ENCODE assay signal across 8 cellular contexts in genomic region chr11:57321996-57322880, GRCh38. TPM values are rescaled to one million over a fixed set of nuclear protein-coding genes. Genes with fewer than 3 reads are reported as not detected.
A peak's percentile ranks its signal among the peaks of the same experiment; 100 is the strongest.
DNase-seq lines count a peak whose midpoint lies in the region; ATAC-seq and TF ChIP-seq lines count a peak whose summit lies in the region.

No MANE protein-coding gene starts in this region.

- POLR2A ChIA-PET in activated CD4-positive, alpha-beta T cell treated with anti-CD3 and anti-CD28 coated beads for 36 hours (lab: Charles Lee): no interaction called here

- no peaks in the 10 kb centered on the region for H3K27me3 Mint-ChIP-seq in activated CD4-positive, alpha-beta T cell treated with anti-CD3 and anti-CD28 coated beads for 36 hours
- H3K27me3 Mint-ChIP-seq in CD14-positive monocyte (ENCODE audit: low read depth in 3 of 3): peaks cover 0 to 5% (median 1%) of the 10 kb centered on the region in 3 donors

- no peak for ATAC-seq in activated CD4-positive, alpha-beta T cell treated with anti-CD3 and anti-CD28 coated beads for 36 hours
- no peak for ATAC-seq in HG03196 (IDR thresholded peaks at IDR 0.05; ENCODE audit: unreplicated experiment)

- H3K4me1 Mint-ChIP-seq in activated CD4-positive, alpha-beta T cell treated with anti-CD3 and anti-CD28 coated beads for 36 hours: peaks cover 44% of the 10 kb centered on the region
- H3K4me1 Mint-ChIP-seq in CD14-positive monocyte: peaks cover 24% of the 10 kb centered on the region

- no peak overlapping the region for H3K4me3 Mint-ChIP-seq in activated CD4-positive, alpha-beta T cell treated with anti-CD3 and anti-CD28 coated beads for 36 hours
- peak overlapping the region in 1 of 2 donors; percentile 27 for H3K4me3 Mint-ChIP-seq in CD14-positive monocyte

- CTCF ChIA-PET in activated CD4-positive, alpha-beta T cell treated with anti-CD3 and anti-CD28 coated beads for 36 hours (lab: Charles Lee): interaction anchor here (0.6 to 2.1 kb wide), 6 partner anchors 24 to 169 kb away, joined by 3 to 5 read pairs (median 4); no protein-coding TSS in a partner anchor

- no peak for TF ChIP-seq CTCF in CD14-positive monocyte (IDR thresholded peaks at IDR 0.05)

- peak; percentile 54 for DNase-seq in activated CD4-positive, alpha-beta T cell treated with anti-CD3 and anti-CD28 coated beads for 36 hours
- DNase-seq in activated CD4-positive, alpha-beta T cell treated with anti-CD3 and anti-CD28 coated beads for 1 hour: no peak
- DNase-seq in NCI-H2227 (lab: John Stamatoyannopoulos, UW; ENCODE audit: unreplicated experiment): peak; percentile 88
- DNase-seq in brain pericyte (ENCODE audit: low read depth, low spot score): peak; percentile 67
- DNase-seq in hypothalamus (lab: John Stamatoyannopoulos, UW): peak in 39 of 51 donors; percentile 6 to 81 (median 50)
- DNase-seq in retina: peak; percentile 77
- DNase-seq in CD14-positive monocyte (ENCODE audit: low spot score): no peak

- H3K27ac Mint-ChIP-seq in activated CD4-positive, alpha-beta T cell treated with anti-CD3 and anti-CD28 coated beads for 36 hours: no peak overlapping the region
- peak overlapping the region in 2 of 7 donors; percentile 21 to 71 for H3K27ac Mint-ChIP-seq in CD14-positive monocyte

- intact Hi-C loops in activated CD4-positive, alpha-beta T cell treated with anti-CD3 and anti-CD28 coated beads for 36 hours (cut with DNase I, micrococcal nuclease): no loop called here
- intact Hi-C loops in CD14-positive monocyte (cut with micrococcal nuclease): no loop called here

- peaks cover 31% of the 10 kb centered on the region for H3K36me3 Mint-ChIP-seq in activated CD4-positive, alpha-beta T cell treated with anti-CD3 and anti-CD28 coated beads for 36 hours (ENCODE audit: low read depth)
- H3K36me3 Mint-ChIP-seq in CD14-positive monocyte: peaks cover 11 to 16% of the 10 kb centered on the region in 2 donors

- no peaks in the 10 kb centered on the region for H3K9me3 Mint-ChIP-seq in activated CD4-positive, alpha-beta T cell treated with anti-CD3 and anti-CD28 coated beads for 36 hours (ENCODE audit: low read depth)
- H3K9me3 Mint-ChIP-seq in CD14-positive monocyte: peaks cover 0 to 4% (median 0%) of the 10 kb centered on the region in 7 donors

RNA-seq across cellular contexts. Expression of gene TNKS1BP1, which starts 2.5 kb away (rescaled TPM):
- 10 to 100 TPM; 19.1 to 21.6 TPM for total RNA-seq in activated CD4-positive, alpha-beta T cell treated with anti-CD3 and anti-CD28 coated beads for 36 hours
- polyA plus RNA-seq in CD14-positive monocyte: under 1 TPM; 0.29 to 0.50 TPM

RNA-seq across cellular contexts. Expression of gene SSRP1, which starts 13.5 kb away (rescaled TPM):
- 100 to 1,000 TPM; 279 to 296 TPM for total RNA-seq in activated CD4-positive, alpha-beta T cell treated with anti-CD3 and anti-CD28 coated beads for 36 hours
- 10 to 100 TPM in 1 of 2 donors, 1 to 10 TPM in 1; 9.8 to 14.7 TPM for polyA plus RNA-seq in CD14-positive monocyte

RNA-seq across cellular contexts. Expression of gene P2RX3, which starts 15.9 kb away (rescaled TPM):
- not detected for total RNA-seq in activated CD4-positive, alpha-beta T cell treated with anti-CD3 and anti-CD28 coated beads for 36 hours
- polyA plus RNA-seq in CD14-positive monocyte: not detected

RNA-seq across cellular contexts. Expression of gene PRG3, which starts 58.7 kb away (rescaled TPM):
- total RNA-seq in activated CD4-positive, alpha-beta T cell treated with anti-CD3 and anti-CD28 coated beads for 36 hours: not detected
- polyA plus RNA-seq in CD14-positive monocyte: not detected

Comparison
In these comparisons a context has a peak if more than half of its experiments do, and no peak if none do; other contexts are left out.
1. DNase-seq: peak in activated CD4-positive, alpha-beta T cell treated with anti-CD3 and anti-CD28 coated beads for 36 hours (single experiment), NCI-H2227 (single experiment), brain pericyte (single experiment), hypothalamus (39 of 51) and retina (single experiment); none in activated CD4-positive, alpha-beta T cell treated with anti-CD3 and anti-CD28 coated beads for 1 hour (single experiment) and CD14-positive monocyte (single experiment).